In the genomic region with DNA sequence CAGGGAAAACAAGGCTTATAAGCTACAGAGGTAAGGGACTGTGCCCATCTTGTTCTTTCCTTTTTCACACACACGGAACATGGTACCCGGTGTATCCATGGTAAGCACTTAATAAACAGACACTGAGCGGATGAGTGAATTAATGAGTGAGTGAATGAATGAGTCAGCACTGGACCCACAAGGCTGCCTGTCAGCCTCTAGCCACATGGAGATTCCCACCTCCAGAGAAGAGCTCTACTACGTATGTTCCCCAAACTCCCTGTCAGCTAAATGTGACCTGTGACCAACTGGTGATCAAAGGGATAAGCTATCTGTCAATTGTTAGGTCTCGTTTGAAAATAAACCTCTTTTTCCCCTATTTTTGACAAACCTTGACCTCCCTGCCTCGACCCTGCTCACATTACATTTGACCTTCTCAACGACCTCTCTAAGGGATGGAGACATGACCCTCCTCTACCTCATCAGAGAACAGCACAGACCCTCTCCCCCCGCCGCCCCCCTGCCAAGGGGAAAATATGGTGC, we compare ENCODE assay signal across 13 cellular contexts. TPM values are rescaled to one million over a fixed set of nuclear protein-coding genes. Genes with fewer than 3 reads are reported as not detected.
DNase-seq lines count a peak whose midpoint lies in the region; ATAC-seq and TF ChIP-seq lines count a peak whose summit lies in the region.
"Had no signal": no experiment of that assay in that cellular context is flagged by ENCODE, and none has a peak within 500 bp of the region (broad histone marks: within the 10 kb centered on the region; RNA-seq: fewer than 3 reads in every experiment).

No MANE protein-coding gene starts in this region.

- no peak overlapping the region for H3K9ac ChIP-seq in OCI-LY1 (ENCODE audit: low read length)
- H3K9ac ChIP-seq: KMS-11 had no signal

- H2AFZ ChIP-seq in OCI-LY1 (ENCODE audit: low read length), result no peak overlapping the region

- H3K36me3 ChIP-seq in OCI-LY1 (ENCODE audit: insufficient read depth, low read length) (no peaks in the 10 kb centered on the region), WERI-Rb-1 (no peaks in the 10 kb centered on the region), mucosa of descending colon (ENCODE audit: low read depth) (no peaks in the 10 kb centered on the region)
- H3K36me3 ChIP-seq: cardiac muscle cell had no signal

- ATAC-seq in GM18909 (IDR thresholded peaks at IDR 0.05; ENCODE audit: poor library complexity, unreplicated experiment) (peak; percentile 20), mucosa of descending colon (no peak), foreskin keratinocyte (no peak)

- peak overlapping the region; percentile 93 to 98 (median 95) for H3K27ac Mint-ChIP-seq in CD14-positive monocyte
- H3K27ac Mint-ChIP-seq in glutamatergic neuron (ENCODE audit: unreplicated experiment), result peak overlapping the region; percentile 8

- H3K4me1 ChIP-seq in OCI-LY1 (ENCODE audit: insufficient read depth, low read length, severe bottlenecking) (peaks cover 50% of the 10 kb centered on the region), mucosa of descending colon (ENCODE audit: low read depth) (peaks cover 6% of the 10 kb centered on the region), foreskin keratinocyte (no peaks in the 10 kb centered on the region)

- no peaks in the 10 kb centered on the region for H3F3A ChIP-seq in OCI-LY1 (ENCODE audit: insufficient read depth, low read length)

- no peaks in the 10 kb centered on the region for H3K9me2 ChIP-seq in OCI-LY1 (ENCODE audit: low read depth, low read length)

- H3K4me3 ChIP-seq in OCI-LY1 (ENCODE audit: low read depth, low read length, poor library complexity, severe bottlenecking) (no peak overlapping the region), WERI-Rb-1 (ENCODE audit: low read depth, low read length) (no peak overlapping the region), mucosa of descending colon (no peak overlapping the region)
- H3K4me3 ChIP-seq: cardiac muscle cell had no signal

- H3K9me3 ChIP-seq in OCI-LY1 (ENCODE audit: low read length) (no peaks in the 10 kb centered on the region; the same call in 1 of the 2 replicates), WERI-Rb-1 (ENCODE audit: severe bottlenecking) (no peaks in the 10 kb centered on the region), mucosa of descending colon (no peaks in the 10 kb centered on the region)

- intact Hi-C loops in CD14-positive monocyte (cut with micrococcal nuclease), result loop anchor here (5.0 kb wide), 2 partner anchors 59 to 89 kb away; no protein-coding TSS in a partner anchor
- intact Hi-C loops in mucosa of descending colon (cut with DNase I, micrococcal nuclease), result no loop called here

- H3K79me2 ChIP-seq in OCI-LY1 (ENCODE audit: insufficient read depth, low read length), result no peaks in the 10 kb centered on the region

- H3K36me3 Mint-ChIP-seq in CD14-positive monocyte (peaks cover 0 to 4% of the 10 kb centered on the region in 2 donors), glutamatergic neuron (ENCODE audit: unreplicated experiment) (no peaks in the 10 kb centered on the region)

- H3K9me3 Mint-ChIP-seq in CD14-positive monocyte (peaks cover 0 to 4% (median 0%) of the 10 kb centered on the region in 7 donors), glutamatergic neuron (ENCODE audit: unreplicated experiment) (peaks cover 1% of the 10 kb centered on the region)

- DNase-seq in CD14-positive monocyte (ENCODE audit: low spot score) (no peak), glutamatergic neuron (no peak), WERI-Rb-1 (no peak), midbrain (lab: John Stamatoyannopoulos, UW) (no peak), mucosa of descending colon (no peak), foreskin keratinocyte (no peak)
- DNase-seq: NCI-H187, NCI-H82, SHP77 had no signal

- H3K4me2 ChIP-seq in OCI-LY1 (ENCODE audit: low read length), result no peak overlapping the region
- H3K4me2 ChIP-seq: KMS-11 had no signal

- H3K27me3 ChIP-seq in OCI-LY1 (ENCODE audit: insufficient read depth, low read length) (no peaks in the 10 kb centered on the region), WERI-Rb-1 (ENCODE audit: insufficient read depth, low read depth, severe bottlenecking) (no peaks in the 10 kb centered on the region), foreskin keratinocyte (no peaks in the 10 kb centered on the region)
- H3K27me3 ChIP-seq: cardiac muscle cell had no signal

- peaks cover 83% of the 10 kb centered on the region for H3K4me1 Mint-ChIP-seq in CD14-positive monocyte
- H3K4me1 Mint-ChIP-seq in glutamatergic neuron (ENCODE audit: low read depth, unreplicated experiment), result peaks cover 3% of the 10 kb centered on the region

- H4K20me1 ChIP-seq in OCI-LY1 (ENCODE audit: insufficient read depth, low read length), result no peaks in the 10 kb centered on the region

- TF ChIP-seq CTCF in CD14-positive monocyte (IDR thresholded peaks at IDR 0.05) (no peak), OCI-LY1 (IDR thresholded peaks at IDR 0.05; ENCODE audit: low read length) (no peak), glutamatergic neuron (IDR thresholded peaks at IDR 0.05; ENCODE audit: partially characterized antibody, unreplicated experiment) (no peak), WERI-Rb-1 (IDR thresholded peaks at IDR 0.05; ENCODE audit: low read depth, low read length) (no peak), mucosa of descending colon (IDR thresholded peaks at IDR 0.05) (no peak), foreskin keratinocyte (conservative IDR thresholded peaks at IDR 0.05) (no peak)

- H3K27me3 Mint-ChIP-seq in CD14-positive monocyte (ENCODE audit: low read depth in 3 of 3) (peaks cover 0 to 3% (median 0%) of the 10 kb centered on the region in 3 donors), glutamatergic neuron (ENCODE audit: unreplicated experiment) (peaks cover 2% of the 10 kb centered on the region)

- H3K27ac ChIP-seq in OCI-LY1 (ENCODE audit: low read depth, low read length, poor library complexity, severe bottlenecking) (peak overlapping the region; percentile 69), WERI-Rb-1 (no peak overlapping the region), foreskin keratinocyte (no peak overlapping the region)
- H3K27ac ChIP-seq: cardiac muscle cell, KMS-11 had no signal

- H3K4me3 Mint-ChIP-seq in CD14-positive monocyte (no peak overlapping the region), glutamatergic neuron (ENCODE audit: unreplicated experiment) (no peak overlapping the region)

RNA-seq across cellular contexts. Expression of a gene that starts 24.5 kb away (rescaled TPM):
- polyA plus RNA-seq in CD14-positive monocyte, result 10 to 100 TPM; 13.1 to 16.6 TPM
- total RNA-seq in glutamatergic neuron (ENCODE audit: unreplicated experiment), result 16.2 TPM
- total RNA-seq in mucosa of descending colon, result 10 to 100 TPM; 22.1 to 35.2 (median 25.0) TPM
- total RNA-seq in foreskin keratinocyte, result 17.3 and 17.7 TPM in 2 replicates
- 9.7 and 10.0 TPM in 2 replicates for polyA plus RNA-seq in foreskin keratinocyte

Comparison
In these comparisons a context has a peak if more than half of its experiments do, and no peak if none do; other contexts are left out.
1. intact Hi-C loops: an anchor here in CD14-positive monocyte (5.0 kb wide); none called in mucosa of descending colon.